10 cellular contexts compared by ENCODE assay signal in the genomic region with DNA sequence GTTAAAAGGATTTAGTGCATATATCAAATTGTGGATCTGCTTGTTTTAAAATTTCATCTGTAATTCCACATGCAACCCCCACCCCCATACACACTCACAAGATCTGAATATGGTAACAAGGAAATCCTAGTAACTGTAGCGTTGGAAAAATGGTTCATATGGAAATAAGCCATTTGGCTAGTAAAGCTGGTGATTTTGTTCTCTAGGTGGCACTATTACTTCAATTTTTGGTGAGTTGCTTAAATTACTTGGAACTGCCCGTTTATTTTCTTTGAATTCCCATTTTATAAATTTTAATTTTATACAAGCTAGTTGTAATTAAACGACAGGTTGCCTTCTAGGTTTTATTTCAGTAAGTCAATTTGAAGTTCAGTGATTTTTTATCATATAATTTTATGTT. TPM values are rescaled to one million over a fixed set of nuclear protein-coding genes. Genes with fewer than 3 reads are reported as not detected.
DNase-seq lines count a peak whose midpoint lies in the region; TF ChIP-seq lines count a peak whose summit lies in the region.
"Had no signal": no experiment of that assay in that cellular context is flagged by ENCODE, and none has a peak within 500 bp of the region (broad histone marks: within the 10 kb centered on the region; RNA-seq: fewer than 3 reads in every experiment).

No MANE protein-coding gene starts in this region.

- no peak overlapping the region for H3K4me2 ChIP-seq in Karpas-422 (ENCODE audit: low read depth, low read length, poor library complexity, severe bottlenecking)

- H3K27me3 ChIP-seq in Karpas-422 (ENCODE audit: low read length) (no peaks in the 10 kb centered on the region), adipocyte (replicated peaks; ENCODE audit: control insufficient read depth, insufficient read depth, low read length) (no peaks in the 10 kb centered on the region)

- peak overlapping the region; percentile 29 for H3K27ac Mint-ChIP-seq in mesothelial cell of epicardium

- no peaks in the 10 kb centered on the region for H4K20me1 ChIP-seq in Karpas-422 (ENCODE audit: insufficient read depth, low read depth, low read length)

- H3K79me2 ChIP-seq in Karpas-422 (ENCODE audit: low read length) = no peaks in the 10 kb centered on the region

- H3K4me1 Mint-ChIP-seq in mesothelial cell of epicardium = peaks cover 43% of the 10 kb centered on the region

- H2AFZ ChIP-seq in Karpas-422 (ENCODE audit: low read length) = no peak overlapping the region

- no peaks in the 10 kb centered on the region for H3K36me3 Mint-ChIP-seq in mesothelial cell of epicardium

- H3K36me3 ChIP-seq in Karpas-422 (ENCODE audit: insufficient read depth, low read length) (no peaks in the 10 kb centered on the region), adipocyte (ENCODE audit: control insufficient read depth, insufficient read depth, low read length, severe bottlenecking) (no peaks in the 10 kb centered on the region)
- H3K36me3 ChIP-seq: gastrocnemius medialis had no signal

- TF ChIP-seq CTCF in mesothelial cell of epicardium (IDR thresholded peaks at IDR 0.05; ENCODE audit: unreplicated experiment) = no peak

- H3K9me3 ChIP-seq in Karpas-422 (ENCODE audit: low read length) (no peaks in the 10 kb centered on the region), adipocyte (ENCODE audit: control insufficient read depth, low read length) (no peaks in the 10 kb centered on the region)
- H3K9me3 ChIP-seq: gastrocnemius medialis had no signal

- H3K9ac ChIP-seq in Karpas-422 (ENCODE audit: low read length) (no peak overlapping the region), adipocyte (ENCODE audit: low read length) (no peak overlapping the region)

- H3K4me3 ChIP-seq in Karpas-422 (ENCODE audit: low read length) = no peak overlapping the region
- H3K4me3 ChIP-seq in adipocyte (ENCODE audit: low read length) = no peak overlapping the region
- H3K4me3 ChIP-seq: gastrocnemius medialis had no signal

- in situ Hi-C loops in G401 (cut with HindIII; ENCODE audit: low sequenced_read_pairs) = no loop called here

- no peaks in the 10 kb centered on the region for H3K9me3 Mint-ChIP-seq in mesothelial cell of epicardium

- no peaks in the 10 kb centered on the region for H3K9me2 ChIP-seq in Karpas-422 (replicated peaks; ENCODE audit: insufficient read depth, low read length)

- no peaks in the 10 kb centered on the region for H3K27me3 Mint-ChIP-seq in mesothelial cell of epicardium (ENCODE audit: low read depth)

- peak; percentile 73 for DNase-seq in G401 (ENCODE audit: low spot score)
- DNase-seq in Karpas-422 = peak; percentile 52
- peak; percentile 57 for DNase-seq in adipocyte (ENCODE audit: low read depth)
- DNase-seq in mesothelial cell of epicardium (ENCODE audit: low spot score in 2 of 2, unreplicated experiment in 2 of 2) = no peak
- DNase-seq in globus pallidus (ENCODE audit: low spot score) = no peak
- no peak for DNase-seq in activated naive CD4-positive, alpha-beta T cell treated with Interleukin-2 at 50 U/mL for 16 hours
- no peak for DNase-seq in medulla oblongata (ENCODE audit: extremely low spot score)
- DNase-seq in AG08395 (ENCODE audit: low spot score) = no peak
- DNase-seq: gastrocnemius medialis, NCI-H187 treated with DMSO at 0.1 percent for 48 hours had no signal

- no peak overlapping the region for H3K27ac ChIP-seq in Karpas-422 (ENCODE audit: low read length)
- H3K27ac ChIP-seq: gastrocnemius medialis had no signal

- H3K4me1 ChIP-seq in Karpas-422 (ENCODE audit: low read length) = peaks cover 27% of the 10 kb centered on the region
- H3K4me1 ChIP-seq in adipocyte (ENCODE audit: control insufficient read depth, insufficient read depth, low read length) = peaks cover 15% of the 10 kb centered on the region

- H3K4me3 Mint-ChIP-seq in mesothelial cell of epicardium = no peak overlapping the region

RNA-seq across cellular contexts. Expression of gene BDNF, which starts 5.3 kb away (rescaled TPM):
- total RNA-seq in G401 (2014; rRNA removed; shearing (Covaris generic)) = 20.2 and 29.8 TPM in 2 replicates
- total RNA-seq in Karpas-422 (2014; rRNA removed; shearing (Covaris generic); ENCODE audit: low replicate concordance) = 0.04 TPM in 1 of 2 replicates, not detected in the other
- total RNA-seq in mesothelial cell of epicardium = 7.1 to 8.5 TPM (median 7.9 TPM) in 3 replicates

Comparison
In these comparisons a context has a peak if more than half of its experiments do, and no peak if none do; other contexts are left out.
1. DNase-seq: peak in G401 (single experiment), Karpas-422 (single experiment) and adipocyte (single experiment); none in mesothelial cell of epicardium (0 of 2), globus pallidus (single experiment), activated naive CD4-positive, alpha-beta T cell treated with Interleukin-2 at 50 U/mL for 16 hours (single experiment), medulla oblongata (single experiment) and AG08395 (single experiment).